Comparison of ENCODE assay signal across 1 cellular context in genomic region chr1:8182034-8182761, GRCh38.
A peak's percentile ranks its signal among the peaks of the same experiment; 100 is the strongest.
TF ChIP-seq lines count a peak whose summit lies in the region.

No MANE protein-coding gene starts in this region.

TF ChIP-seq in A549, 52 proteins besides CTCF, POLR2A, EP300 and RAD21 (continued from another document):
- TF ChIP-seq HES2 (IDR thresholded peaks at IDR 0.05): peak; percentile 59; the same call in 1 of the 2 replicates
- TF ChIP-seq PBX3 (IDR thresholded peaks at IDR 0.05): peak; percentile 61; the same call in 1 of the 2 replicates
- no peak for TF ChIP-seq MAFK (IDR thresholded peaks at IDR 0.05; ENCODE audit: partially characterized antibody)
- peak; percentile 65; the same call in 2 of the 3 replicates for TF ChIP-seq SMC3 (IDR thresholded peaks at IDR 0.05)
- peak; percentile 89 for TF ChIP-seq FOSL2 (IDR thresholded peaks at IDR 0.05)
- TF ChIP-seq FOSL2 (CRISPR knock-in tag; IDR thresholded peaks at IDR 0.05): peak; percentile 97
- TF ChIP-seq HDAC2 (IDR thresholded peaks at IDR 0.05): no peak
- no peak for TF ChIP-seq CHD2 (IDR thresholded peaks at IDR 0.05; ENCODE audit: low read length, partially characterized antibody)
- no peak for TF ChIP-seq NR3C1 (IDR thresholded peaks at IDR 0.05)
- TF ChIP-seq RCOR1 (IDR thresholded peaks at IDR 0.05; ENCODE audit: low read depth, low read length): no peak
- TF ChIP-seq CBX8 (IDR thresholded peaks at IDR 0.05): no peak
- TF ChIP-seq JUN (IDR thresholded peaks at IDR 0.05): peak; percentile 92 to 94; a peak in 4 of 5 replicates
- peak; percentile 98 for TF ChIP-seq EHF (CRISPR knock-in tag; IDR thresholded peaks at IDR 0.05)
- TF ChIP-seq RARB (CRISPR knock-in tag; IDR thresholded peaks at IDR 0.05): 0 out of 2 replicates have a peak, but pooled peaks have one; percentile 32
- TF ChIP-seq HMGXB4 (CRISPR knock-in tag; IDR thresholded peaks at IDR 0.05; ENCODE audit: borderline replicate concordance): no peak
- TF ChIP-seq ATOH8 (CRISPR knock-in tag; IDR thresholded peaks at IDR 0.05; ENCODE audit: low read depth): peak; percentile 96
- no peak for TF ChIP-seq KDM5A (IDR thresholded peaks at IDR 0.05)
- no peak for TF ChIP-seq RNF2 (IDR thresholded peaks at IDR 0.05; ENCODE audit: borderline replicate concordance, low read depth)
- peak; percentile 80 to 84 for TF ChIP-seq CEBPB (IDR thresholded peaks at IDR 0.05)
- no peak for TF ChIP-seq CHD4 (IDR thresholded peaks at IDR 0.05; ENCODE audit: borderline replicate concordance)
- peak; percentile 88; the same call in 2 of the 3 replicates for TF ChIP-seq BCL3 (IDR thresholded peaks at IDR 0.05)
- TF ChIP-seq MYC (IDR thresholded peaks at IDR 0.05; ENCODE audit: borderline replicate concordance, low read length): peak; percentile 89
- TF ChIP-seq NFE2L2 (conservative IDR thresholded peaks at IDR 0.05; ENCODE audit: low read length): no peak
- no peak for TF ChIP-seq ELK1 (IDR thresholded peaks at IDR 0.05; ENCODE audit: low read depth, low read length)
- TF ChIP-seq E2F6 (IDR thresholded peaks at IDR 0.05; ENCODE audit: borderline replicate concordance, low read depth): peak; percentile 92
- TF ChIP-seq TP53 (CRISPR knock-in tag; IDR thresholded peaks at IDR 0.05): peak; percentile 90
- TF ChIP-seq TFCP2L1 (CRISPR knock-in tag; IDR thresholded peaks at IDR 0.05): 0 out of 2 replicates have a peak, but pooled peaks have one; percentile 60
- TF ChIP-seq HOXB5 (CRISPR knock-in tag; IDR thresholded peaks at IDR 0.05): peak; percentile 90
- no peak for TF ChIP-seq BHLHE40 (IDR thresholded peaks at IDR 0.05; ENCODE audit: low read depth, low read length)
- peak; percentile 94 for TF ChIP-seq ZSCAN20 (CRISPR knock-in tag; IDR thresholded peaks at IDR 0.05)
- TF ChIP-seq MAZ (IDR thresholded peaks at IDR 0.05; ENCODE audit: borderline replicate concordance, low read depth, low read length): no peak
- TF ChIP-seq RFX5 (IDR thresholded peaks at IDR 0.05): no peak
- peak; percentile 99 for TF ChIP-seq MAX (IDR thresholded peaks at IDR 0.05)
- TF ChIP-seq EHMT2 (IDR thresholded peaks at IDR 0.05; ENCODE audit: low read depth): no peak
- no peak for TF ChIP-seq SREBF2 (IDR thresholded peaks at IDR 0.05)
- TF ChIP-seq ZC3H11A (IDR thresholded peaks at IDR 0.05): no peak
- peak; percentile 50; the same call in 1 of the 2 replicates for TF ChIP-seq FOXS1 (CRISPR knock-in tag; IDR thresholded peaks at IDR 0.05)
- peak; percentile 23 for TF ChIP-seq ZFP36 (IDR thresholded peaks at IDR 0.05; ENCODE audit: borderline replicate concordance, partially characterized antibody)
- TF ChIP-seq FOSB (CRISPR knock-in tag; IDR thresholded peaks at IDR 0.05): peak; percentile 81
- peak; percentile 91; the same call in 1 of the 2 replicates for TF ChIP-seq HEYL (CRISPR knock-in tag; IDR thresholded peaks at IDR 0.05)
- no peak for TF ChIP-seq NPAS2 (CRISPR knock-in tag; IDR thresholded peaks at IDR 0.05; ENCODE audit: borderline replicate concordance)
- no peak for TF ChIP-seq CBX2 (IDR thresholded peaks at IDR 0.05; ENCODE audit: borderline replicate concordance, low read depth)
- no peak for TF ChIP-seq ESRRA (IDR thresholded peaks at IDR 0.05; ENCODE audit: borderline replicate concordance, low read length)
- TF ChIP-seq JUNB (IDR thresholded peaks at IDR 0.05): peak; percentile 97
